Comparison of ENCODE assay signal across 24 cellular contexts in genomic region chr18:28652654-28653053, GRCh38.
"Had no signal": no experiment of that assay in that cellular context is flagged by ENCODE, and none has a peak within 500 bp of the region (broad histone marks: within the 10 kb centered on the region; RNA-seq: fewer than 3 reads in every experiment).

No MANE protein-coding gene starts in this region.

- H3K27ac ChIP-seq: coronary artery, dorsolateral prefrontal cortex, epithelial cell of prostate, esophagus squamous epithelium, gastrocnemius medialis, heart right ventricle, left lung, lower lobe of right lung had no signal

- H3K4me3 ChIP-seq: coronary artery, dorsolateral prefrontal cortex, esophagus squamous epithelium, gastrocnemius medialis, heart right ventricle, left lung, lower lobe of right lung, mucosa of descending colon had no signal

- H3K4me1 ChIP-seq: esophagus squamous epithelium, gastrocnemius medialis, heart right ventricle, left lung, lower lobe of right lung had no signal

- DNase-seq: dermis blood vessel endothelial cell; dorsolateral prefrontal cortex; effector CD4-positive, alpha-beta T cell; effector memory CD8-positive, alpha-beta T cell; endodermal cell; erythroblast; esophagus squamous epithelium; foreskin fibroblast; foreskin melanocyte; gastrocnemius medialis; glutamatergic neuron; head of caudate nucleus; heart right ventricle; hippocampal formation; left cardiac atrium; left lung; left ventricle myocardium superior; lower lobe of right lung; mesenchymal stem cell; mucosa of descending colon; naive B cell had no signal

- H3K9me3 ChIP-seq: esophagus squamous epithelium, gastrocnemius medialis, lower lobe of right lung had no signal

- H3K27me3 ChIP-seq: esophagus squamous epithelium, gastrocnemius medialis, heart right ventricle, left lung had no signal

- H3K36me3 ChIP-seq: esophagus squamous epithelium, gastrocnemius medialis, heart right ventricle, left lung, lower lobe of right lung had no signal

- ATAC-seq: effector memory CD8-positive, alpha-beta T cell; esophagus mucosa; gastrocnemius medialis; heart right ventricle; left cardiac atrium; left lung; left ventricle myocardium superior; lower lobe of right lung; mucosa of descending colon had no signal
